In genomic region chr22:48705159-48705916, GRCh38 we compare ENCODE assay signal across 14 cellular contexts.
DNase-seq lines count a peak whose midpoint lies in the region; ATAC-seq and TF ChIP-seq lines count a peak whose summit lies in the region.
"Had no signal": no experiment of that assay in that cellular context is flagged by ENCODE, and none has a peak within 500 bp of the region (broad histone marks: within the 10 kb centered on the region; RNA-seq: fewer than 3 reads in every experiment).

No MANE protein-coding gene starts in this region.

- no peaks in the 10 kb centered on the region for H3K27me3 ChIP-seq in tibial nerve

- POLR2A ChIA-PET in WTC11 (lab: Charles Lee): no interaction called here

- H3K36me3 ChIP-seq in tibial nerve: peaks cover 0 to 15% (median 0%) of the 10 kb centered on the region in 3 donors

- no peak overlapping the region for H3K27ac Mint-ChIP-seq in WTC11
- H3K27ac Mint-ChIP-seq in neural crest cell (ENCODE audit: unreplicated experiment): peak overlapping the region; percentile 95
- H3K27ac Mint-ChIP-seq in activated naive CD8-positive, alpha-beta T cell treated with anti-CD3 and anti-CD28 coated beads for 36 hours: no peak overlapping the region
- H3K27ac Mint-ChIP-seq: CD8-positive, alpha-beta memory T cell had no signal

- peak overlapping the region; percentile 28 to 91 (median 58) for H3K27ac ChIP-seq in tibial nerve

- CTCF ChIA-PET in WTC11 (lab: Charles Lee): no interaction called here

- H3K4me3 ChIP-seq in tibial nerve: no peak overlapping the region

- no peaks in the 10 kb centered on the region for H3K36me3 Mint-ChIP-seq in WTC11
- no peaks in the 10 kb centered on the region for H3K36me3 Mint-ChIP-seq in neural crest cell (ENCODE audit: low read depth)
- H3K36me3 Mint-ChIP-seq in activated naive CD8-positive, alpha-beta T cell treated with anti-CD3 and anti-CD28 coated beads for 36 hours: no peaks in the 10 kb centered on the region
- H3K36me3 Mint-ChIP-seq: CD8-positive, alpha-beta memory T cell had no signal

- H3K9me3 Mint-ChIP-seq in WTC11 (no peaks in the 10 kb centered on the region), neural crest cell (no peaks in the 10 kb centered on the region)
- no peaks in the 10 kb centered on the region for H3K9me3 Mint-ChIP-seq in activated naive CD8-positive, alpha-beta T cell treated with anti-CD3 and anti-CD28 coated beads for 36 hours
- H3K9me3 Mint-ChIP-seq: CD8-positive, alpha-beta memory T cell had no signal

- H3K4me1 ChIP-seq in tibial nerve: peaks cover 0 to 76% (median 30%) of the 10 kb centered on the region in 4 donors

- H3K4me3 Mint-ChIP-seq in WTC11 (no peak overlapping the region), neural crest cell (peak overlapping the region; percentile 82)
- no peak overlapping the region for H3K4me3 Mint-ChIP-seq in activated naive CD8-positive, alpha-beta T cell treated with anti-CD3 and anti-CD28 coated beads for 36 hours

- H3K4me1 Mint-ChIP-seq in WTC11 (0 out of 2 replicates have a peak, but pooled peaks cover 3% of the 10 kb centered on the region), neural crest cell (peaks cover 60% of the 10 kb centered on the region)
- H3K4me1 Mint-ChIP-seq in activated naive CD8-positive, alpha-beta T cell treated with anti-CD3 and anti-CD28 coated beads for 36 hours: no peaks in the 10 kb centered on the region
- H3K4me1 Mint-ChIP-seq: CD8-positive, alpha-beta memory T cell had no signal

- no peak for TF ChIP-seq CTCF in WTC11 (IDR thresholded peaks at IDR 0.05)
- TF ChIP-seq CTCF in neural crest cell (conservative IDR thresholded peaks at IDR 0.05): no peak
- TF ChIP-seq CTCF in tibial nerve (IDR thresholded peaks at IDR 0.05): peak in 1 of 5 experiments; percentile 6

- TF ChIP-seq POLR2A in tibial nerve (IDR thresholded peaks at IDR 0.05): no peak

- no peak for ATAC-seq in WTC11

- DNase-seq in activated naive CD4-positive, alpha-beta T cell treated with anti-CD3 and anti-CD28 coated beads, Interleukin-2, amount 50 U/mL, for 16 hours: peak; percentile 3
- no peak for DNase-seq in activated naive CD4-positive, alpha-beta T cell treated with Interleukin-2 at 50 U/mL for 16 hours
- DNase-seq in WTC11 (ENCODE audit: low spot score): peak; percentile 5
- peak; percentile 53 for DNase-seq in neural crest cell (ENCODE audit: low read depth, low spot score)
- no peak for DNase-seq in tibial nerve (ENCODE audit: low spot score in 2 of 2)
- no peak for DNase-seq in activated naive CD8-positive, alpha-beta T cell treated with anti-CD3 and anti-CD28 coated beads for 36 hours
- no peak for DNase-seq in NCI-H128 (lab: John Stamatoyannopoulos, UW; ENCODE audit: unreplicated experiment)
- DNase-seq in NCI-H146 treated with DMSO at 0.1 percent for 48 hours (lab: John Stamatoyannopoulos, UW; ENCODE audit: unreplicated experiment): no peak
- DNase-seq: DMS79 treated with DMSO at 0.1 percent for 48 hours, HCEC 1CT, NCI-H1105 treated with DMSO at 0.1 percent for 48 hours, NCI-H1930, NCI-H69 had no signal

- H3K27me3 Mint-ChIP-seq in WTC11 (ENCODE audit: low read depth) (no peaks in the 10 kb centered on the region), neural crest cell (ENCODE audit: low read depth) (no peaks in the 10 kb centered on the region)
- no peaks in the 10 kb centered on the region for H3K27me3 Mint-ChIP-seq in activated naive CD8-positive, alpha-beta T cell treated with anti-CD3 and anti-CD28 coated beads for 36 hours
- H3K27me3 Mint-ChIP-seq: CD8-positive, alpha-beta memory T cell had no signal

- no peaks in the 10 kb centered on the region for H3K9me3 ChIP-seq in tibial nerve

- 50 to 63% methylated on average over 10 to 16 of the region's 18 CpGs for WGBS in tibial nerve, 2 donors

- no peak for TF ChIP-seq EP300 in tibial nerve (IDR thresholded peaks at IDR 0.05)

TF ChIP-seq in WTC11, 78 proteins besides CTCF, POLR2A, EP300 and RAD21:
- TF ChIP-seq, protein P1, sequence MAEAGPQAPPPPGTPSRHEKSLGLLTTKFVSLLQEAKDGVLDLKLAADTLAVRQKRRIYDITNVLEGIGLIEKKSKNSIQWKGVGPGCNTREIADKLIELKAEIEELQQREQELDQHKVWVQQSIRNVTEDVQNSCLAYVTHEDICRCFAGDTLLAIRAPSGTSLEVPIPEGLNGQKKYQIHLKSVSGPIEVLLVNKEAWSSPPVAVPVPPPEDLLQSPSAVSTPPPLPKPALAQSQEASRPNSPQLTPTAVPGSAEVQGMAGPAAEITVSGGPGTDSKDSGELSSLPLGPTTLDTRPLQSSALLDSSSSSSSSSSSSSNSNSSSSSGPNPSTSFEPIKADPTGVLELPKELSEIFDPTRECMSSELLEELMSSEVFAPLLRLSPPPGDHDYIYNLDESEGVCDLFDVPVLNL (CRISPR knock-in tag; IDR thresholded peaks at IDR 0.05; ENCODE audit: borderline replicate concordance, low read depth): no peak
- TF ChIP-seq CREB1 (CRISPR knock-in tag; IDR thresholded peaks at IDR 0.05): no peak
- TF ChIP-seq RELA (CRISPR knock-in tag; IDR thresholded peaks at IDR 0.05; ENCODE audit: borderline replicate concordance): no peak
- no peak for TF ChIP-seq HMGXB4 (CRISPR knock-in tag; IDR thresholded peaks at IDR 0.05)
- TF ChIP-seq ATF2 (CRISPR knock-in tag; IDR thresholded peaks at IDR 0.05; ENCODE audit: borderline replicate concordance, low read depth): no peak

Comparison
In these comparisons a context has a peak if more than half of its experiments do, and no peak if none do; other contexts are left out.
1. DNase-seq: peak in activated naive CD4-positive, alpha-beta T cell treated with anti-CD3 and anti-CD28 coated beads, Interleukin-2, amount 50 U/mL, for 16 hours (single experiment), WTC11 (single experiment) and neural crest cell (single experiment); none in activated naive CD4-positive, alpha-beta T cell treated with Interleukin-2 at 50 U/mL for 16 hours (single experiment), tibial nerve (0 of 2), activated naive CD8-positive, alpha-beta T cell treated with anti-CD3 and anti-CD28 coated beads for 36 hours (single experiment), NCI-H128 (single experiment) and NCI-H146 treated with DMSO at 0.1 percent for 48 hours (single experiment).